Comparison of ENCODE assay signal across 28 cellular contexts in genomic region chr7:5320802-5321396, GRCh38.
"Had no signal": no experiment of that assay in that cellular context is flagged by ENCODE, and none has a peak within 500 bp of the region (broad histone marks: within the 10 kb centered on the region; RNA-seq: fewer than 3 reads in every experiment).

No MANE protein-coding gene starts in this region.

- H3K4me3 Mint-ChIP-seq: activated CD4-positive, alpha-beta memory T cell treated with anti-CD3 and anti-CD28 coated beads for 36 hours; activated CD4-positive, alpha-beta T cell treated with anti-CD3 and anti-CD28 coated beads, Interleukin-2, amount 10 ng/mL, durations not matched to agents 24 days and 14 days; activated naive CD4-positive, alpha-beta T cell treated with anti-CD3 and anti-CD28 coated beads for 36 hours; activated naive CD8-positive, alpha-beta T cell treated with anti-CD3 and anti-CD28 coated beads for 36 hours; activated T-helper 1 cell treated with anti-CD3 and anti-CD28 coated beads, Interleukin-12 subunit alpha, Interleukin-12 subunit beta, Interleukin-2, Interleukin-4 antibody, amounts not matched to agents 30 ng/mL and 10 ng/mL and 1 ng/mL, durations not matched to agents 14 hours and 24 hours and 36 hours; nephron progenitor cell had no signal

- H3K4me3 ChIP-seq: adrenal gland, body of pancreas, colonic mucosa, dorsolateral prefrontal cortex, gastrocnemius medialis, hepatocyte, mucosa of descending colon, pancreas, psoas muscle, stomach, tibial artery had no signal

- H2AFZ ChIP-seq: hepatocyte had no signal

- H3K27ac Mint-ChIP-seq: activated CD4-positive, alpha-beta memory T cell treated with anti-CD3 and anti-CD28 coated beads for 36 hours; activated CD4-positive, alpha-beta T cell treated with anti-CD3 and anti-CD28 coated beads, Interleukin-2, amount 10 ng/mL, durations not matched to agents 24 days and 14 days; activated naive CD4-positive, alpha-beta T cell treated with anti-CD3 and anti-CD28 coated beads for 36 hours; activated naive CD8-positive, alpha-beta T cell treated with anti-CD3 and anti-CD28 coated beads for 36 hours; activated T-helper 1 cell treated with anti-CD3 and anti-CD28 coated beads, Interleukin-12 subunit alpha, Interleukin-12 subunit beta, Interleukin-2, Interleukin-4 antibody, amounts not matched to agents 30 ng/mL and 10 ng/mL and 1 ng/mL, durations not matched to agents 14 hours and 24 hours and 36 hours; nephron progenitor cell had no signal

- H3K9me3 ChIP-seq: body of pancreas, colonic mucosa, pancreas had no signal

- DNase-seq: activated CD4-positive, alpha-beta memory T cell treated with anti-CD3 and anti-CD28 coated beads for 36 hours; activated CD4-positive, alpha-beta T cell treated with anti-CD3 and anti-CD28 coated beads, Interleukin-2, amount 10 ng/mL, durations not matched to agents 24 days and 14 days; activated CD8-positive, alpha-beta memory T cell treated with anti-CD3 and anti-CD28 coated beads, Interleukin-2, amount 50 U/mL, for 4 hours; activated effector memory CD4-positive, alpha-beta T cell treated with anti-CD3 and anti-CD28 coated beads, Interleukin-2, amount 50 U/mL, for 16 hours; activated naive CD4-positive, alpha-beta T cell treated with anti-CD3 and anti-CD28 coated beads for 36 hours; activated naive CD8-positive, alpha-beta T cell treated with anti-CD3 and anti-CD28 coated beads for 36 hours; activated T-cell treated with anti-CD3 and anti-CD28 coated beads, Interleukin-2, amount 50 U/mL, for 1 hour; adrenal gland; aorta; body of pancreas; colonic mucosa; dorsolateral prefrontal cortex; effector memory CD4-positive, alpha-beta T cell; erythroblast; gastrocnemius medialis; islet precursor cell; left ventricle myocardium superior; nephron progenitor cell; psoas muscle; stomach; T-helper 1 cell; tibial artery; WERI-Rb-1 had no signal

- H3K79me2 ChIP-seq: hepatocyte had no signal

- H3K27me3 ChIP-seq: adrenal gland, body of pancreas, colonic mucosa, dorsolateral prefrontal cortex, gastrocnemius medialis, hepatocyte, pancreas, stomach, tibial artery had no signal

- H3K4me1 Mint-ChIP-seq: activated CD4-positive, alpha-beta T cell treated with anti-CD3 and anti-CD28 coated beads, Interleukin-2, amount 10 ng/mL, durations not matched to agents 24 days and 14 days; activated naive CD8-positive, alpha-beta T cell treated with anti-CD3 and anti-CD28 coated beads for 36 hours; nephron progenitor cell had no signal

- ATAC-seq: activated CD4-positive, CD25-positive, alpha-beta regulatory T cell treated with anti-CD3 and anti-CD28 coated beads, Interleukin-2, amount 50 U/mL, for 24 hours; body of pancreas; gastrocnemius medialis; left ventricle myocardium superior; mucosa of descending colon; pancreas; psoas muscle had no signal

- H3K27me3 Mint-ChIP-seq: activated CD4-positive, alpha-beta memory T cell treated with anti-CD3 and anti-CD28 coated beads for 36 hours; activated CD4-positive, alpha-beta T cell treated with anti-CD3 and anti-CD28 coated beads, Interleukin-2, amount 10 ng/mL, durations not matched to agents 24 days and 14 days; activated naive CD8-positive, alpha-beta T cell treated with anti-CD3 and anti-CD28 coated beads for 36 hours had no signal

- H3K4me1 ChIP-seq: adrenal gland, body of pancreas, colonic mucosa, gastrocnemius medialis, pancreas, psoas muscle, stomach, tibial artery had no signal

- H3K36me3 ChIP-seq: WERI-Rb-1 had no signal

- H3K4me2 ChIP-seq: hepatocyte had no signal

- FAIRE-seq: pancreas had no signal

- H3K27ac ChIP-seq: adrenal gland, body of pancreas, colonic mucosa, dorsolateral prefrontal cortex, gastrocnemius medialis, hepatocyte, pancreas, psoas muscle, stomach, tibial artery, WERI-Rb-1 had no signal
